In the genomic region with DNA sequence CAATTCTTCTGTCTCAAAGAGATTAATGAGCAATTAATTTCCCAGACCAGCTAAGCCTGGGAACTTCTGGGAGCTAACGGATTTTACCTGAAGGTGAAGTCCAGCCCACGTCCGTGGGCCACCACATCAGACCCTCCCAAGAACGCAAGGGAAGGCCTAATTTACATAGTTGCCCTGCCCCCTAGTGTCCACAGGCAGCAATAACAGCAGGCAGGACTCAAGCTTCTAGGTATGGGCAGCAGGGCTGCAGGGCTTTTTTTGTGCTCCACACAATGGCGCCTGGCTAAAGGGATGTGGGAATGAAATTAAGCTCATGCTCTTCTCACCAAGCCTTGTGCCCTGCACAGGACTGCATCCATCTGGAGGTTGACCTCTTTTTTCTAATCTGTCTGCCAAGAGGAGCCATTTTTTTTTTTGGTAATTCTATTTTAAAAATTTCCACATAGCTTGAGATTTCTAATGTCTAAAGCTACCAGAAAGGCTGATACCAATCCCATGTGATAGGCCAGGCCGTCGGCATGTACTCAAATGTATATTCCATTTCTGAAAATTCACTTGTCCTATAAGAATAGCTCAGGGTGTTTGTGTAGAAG, we compare ENCODE assay signal across 8 cellular contexts.
DNase-seq lines count a peak whose midpoint lies in the region; ATAC-seq, FAIRE-seq and TF ChIP-seq lines count a peak whose summit lies in the region.

No MANE protein-coding gene starts in this region.

- H3K4me3 ChIP-seq in liver (ENCODE audit: low read depth in 1 of 3, low read length in 3 of 3) = no peak overlapping the region

- TF ChIP-seq CTCF in GM10248 (IDR thresholded peaks at IDR 0.05; ENCODE audit: control extremely low read depth, extremely low read depth, low read depth, missing control alignments) = peak; percentile 87
- TF ChIP-seq CTCF in liver (IDR thresholded peaks at IDR 0.05; ENCODE audit: low read depth, low read length, missing input control) = peak; percentile 86

- peak; percentile 57 for ATAC-seq in HG02588 (IDR thresholded peaks at IDR 0.05; ENCODE audit: unreplicated experiment)

- peak; percentile 68 to 82 for TF ChIP-seq RAD21 in liver (IDR thresholded peaks at IDR 0.05)

- DNase-seq in GM10248 (ENCODE audit: extremely low spot score) = peak; percentile 56
- peak; percentile 0 for DNase-seq in NCI-H2107 (lab: John Stamatoyannopoulos, UW)
- peak in 3 of 4 experiments; percentile 1 to 20 (median 1) for DNase-seq in activated CD4-positive, CD25-positive, alpha-beta regulatory T cell (lab: John Stamatoyannopoulos, UW)
- DNase-seq in stimulated activated CD8-positive, alpha-beta memory T cell treated with anti-CD3 and anti-CD28 coated beads, Interleukin-15, amount 100 ng/mL, for 1 hour (ENCODE audit: low read depth) = peak; percentile 6
- DNase-seq in COR-L47 (lab: John Stamatoyannopoulos, UW) = no peak

- CTCF ChIA-PET in GM10248 (lab: Yijun Ruan, JAX) = interaction anchor here (0.6 to 6.5 kb wide), 66 partner anchors 8 to 1184 kb away, joined by 3 to 105 read pairs (median 4); partner anchors contain the start of genes GUCY2F and NXT2

- peak; percentile 66 for FAIRE-seq in colon (lab: Jason Lieb, UNC)

- no peaks in the 10 kb centered on the region for H3K9me3 ChIP-seq in liver (ENCODE audit: control insufficient read depth in 4 of 4, low read length in 3 of 4)

- POLR2A ChIA-PET in GM10248 (lab: Yijun Ruan, JAX) = no interaction called here

- WGBS in liver = 21% methylated on average over 7 of the region's 7 CpGs

- no peaks in the 10 kb centered on the region for H3K27me3 ChIP-seq in liver (ENCODE audit: control insufficient read depth in 4 of 4, insufficient read depth in 4 of 4, low read length in 3 of 4)

- no peak overlapping the region for H3K27ac ChIP-seq in liver (ENCODE audit: low read depth in 1 of 2, low read length in 2 of 2)

- no peaks in the 10 kb centered on the region for H3K36me3 ChIP-seq in liver (ENCODE audit: control insufficient read depth in 4 of 4, insufficient read depth in 3 of 4, low read depth in 1 of 4, low read length in 3 of 4)

- no peaks in the 10 kb centered on the region for H3K4me1 ChIP-seq in liver (ENCODE audit: control insufficient read depth in 4 of 4, insufficient read depth in 4 of 4, low read length in 3 of 4)

- no peak overlapping the region for H3K9ac ChIP-seq in liver (ENCODE audit: low read depth in 1 of 2, low read length in 2 of 2)

TF ChIP-seq in liver, 16 proteins besides CTCF, POLR2A, EP300 and RAD21:
- no peak for TF ChIP-seq TAF1 (conservative IDR thresholded peaks at IDR 0.05)
- TF ChIP-seq FOXA1 (IDR thresholded peaks at IDR 0.05) = no peak
- TF ChIP-seq RXRA (IDR thresholded peaks at IDR 0.05) = no peak
- TF ChIP-seq EGR1 (IDR thresholded peaks at IDR 0.05; ENCODE audit: low read depth in 2 of 2) = no peak
- TF ChIP-seq HNF4A (conservative IDR thresholded peaks at IDR 0.05) = no peak
- no peak for TF ChIP-seq SP1 (IDR thresholded peaks at IDR 0.05)
- no peak for TF ChIP-seq FOXA2 (IDR thresholded peaks at IDR 0.05)
- TF ChIP-seq, protein P1, sequence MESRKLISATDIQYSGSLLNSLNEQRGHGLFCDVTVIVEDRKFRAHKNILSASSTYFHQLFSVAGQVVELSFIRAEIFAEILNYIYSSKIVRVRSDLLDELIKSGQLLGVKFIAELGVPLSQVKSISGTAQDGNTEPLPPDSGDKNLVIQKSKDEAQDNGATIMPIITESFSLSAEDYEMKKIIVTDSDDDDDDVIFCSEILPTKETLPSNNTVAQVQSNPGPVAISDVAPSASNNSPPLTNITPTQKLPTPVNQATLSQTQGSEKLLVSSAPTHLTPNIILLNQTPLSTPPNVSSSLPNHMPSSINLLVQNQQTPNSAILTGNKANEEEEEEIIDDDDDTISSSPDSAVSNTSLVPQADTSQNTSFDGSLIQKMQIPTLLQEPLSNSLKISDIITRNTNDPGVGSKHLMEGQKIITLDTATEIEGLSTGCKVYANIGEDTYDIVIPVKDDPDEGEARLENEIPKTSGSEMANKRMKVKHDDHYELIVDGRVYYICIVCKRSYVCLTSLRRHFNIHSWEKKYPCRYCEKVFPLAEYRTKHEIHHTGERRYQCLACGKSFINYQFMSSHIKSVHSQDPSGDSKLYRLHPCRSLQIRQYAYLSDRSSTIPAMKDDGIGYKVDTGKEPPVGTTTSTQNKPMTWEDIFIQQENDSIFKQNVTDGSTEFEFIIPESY (IDR thresholded peaks at IDR 0.05) = no peak
- TF ChIP-seq ATF3 (IDR thresholded peaks at IDR 0.05) = no peak
- TF ChIP-seq GABPA (IDR thresholded peaks at IDR 0.05 in 1 of 2, conservative IDR thresholded peaks at IDR 0.05 in 1 of 2) = no peak
- TF ChIP-seq JUND (IDR thresholded peaks at IDR 0.05) = no peak
- TF ChIP-seq, protein P2, sequence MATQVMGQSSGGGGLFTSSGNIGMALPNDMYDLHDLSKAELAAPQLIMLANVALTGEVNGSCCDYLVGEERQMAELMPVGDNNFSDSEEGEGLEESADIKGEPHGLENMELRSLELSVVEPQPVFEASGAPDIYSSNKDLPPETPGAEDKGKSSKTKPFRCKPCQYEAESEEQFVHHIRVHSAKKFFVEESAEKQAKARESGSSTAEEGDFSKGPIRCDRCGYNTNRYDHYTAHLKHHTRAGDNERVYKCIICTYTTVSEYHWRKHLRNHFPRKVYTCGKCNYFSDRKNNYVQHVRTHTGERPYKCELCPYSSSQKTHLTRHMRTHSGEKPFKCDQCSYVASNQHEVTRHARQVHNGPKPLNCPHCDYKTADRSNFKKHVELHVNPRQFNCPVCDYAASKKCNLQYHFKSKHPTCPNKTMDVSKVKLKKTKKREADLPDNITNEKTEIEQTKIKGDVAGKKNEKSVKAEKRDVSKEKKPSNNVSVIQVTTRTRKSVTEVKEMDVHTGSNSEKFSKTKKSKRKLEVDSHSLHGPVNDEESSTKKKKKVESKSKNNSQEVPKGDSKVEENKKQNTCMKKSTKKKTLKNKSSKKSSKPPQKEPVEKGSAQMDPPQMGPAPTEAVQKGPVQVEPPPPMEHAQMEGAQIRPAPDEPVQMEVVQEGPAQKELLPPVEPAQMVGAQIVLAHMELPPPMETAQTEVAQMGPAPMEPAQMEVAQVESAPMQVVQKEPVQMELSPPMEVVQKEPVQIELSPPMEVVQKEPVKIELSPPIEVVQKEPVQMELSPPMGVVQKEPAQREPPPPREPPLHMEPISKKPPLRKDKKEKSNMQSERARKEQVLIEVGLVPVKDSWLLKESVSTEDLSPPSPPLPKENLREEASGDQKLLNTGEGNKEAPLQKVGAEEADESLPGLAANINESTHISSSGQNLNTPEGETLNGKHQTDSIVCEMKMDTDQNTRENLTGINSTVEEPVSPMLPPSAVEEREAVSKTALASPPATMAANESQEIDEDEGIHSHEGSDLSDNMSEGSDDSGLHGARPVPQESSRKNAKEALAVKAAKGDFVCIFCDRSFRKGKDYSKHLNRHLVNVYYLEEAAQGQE (IDR thresholded peaks at IDR 0.05) = no peak
- TF ChIP-seq, protein P3, sequence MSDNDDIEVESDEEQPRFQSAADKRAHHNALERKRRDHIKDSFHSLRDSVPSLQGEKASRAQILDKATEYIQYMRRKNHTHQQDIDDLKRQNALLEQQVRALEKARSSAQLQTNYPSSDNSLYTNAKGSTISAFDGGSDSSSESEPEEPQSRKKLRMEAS (IDR thresholded peaks at IDR 0.05) = no peak
- TF ChIP-seq YY1 (IDR thresholded peaks at IDR 0.05) = no peak
- TF ChIP-seq NR2F2 (IDR thresholded peaks at IDR 0.05) = no peak
- TF ChIP-seq HNF4G (IDR thresholded peaks at IDR 0.05) = no peak
